In the genomic region with DNA sequence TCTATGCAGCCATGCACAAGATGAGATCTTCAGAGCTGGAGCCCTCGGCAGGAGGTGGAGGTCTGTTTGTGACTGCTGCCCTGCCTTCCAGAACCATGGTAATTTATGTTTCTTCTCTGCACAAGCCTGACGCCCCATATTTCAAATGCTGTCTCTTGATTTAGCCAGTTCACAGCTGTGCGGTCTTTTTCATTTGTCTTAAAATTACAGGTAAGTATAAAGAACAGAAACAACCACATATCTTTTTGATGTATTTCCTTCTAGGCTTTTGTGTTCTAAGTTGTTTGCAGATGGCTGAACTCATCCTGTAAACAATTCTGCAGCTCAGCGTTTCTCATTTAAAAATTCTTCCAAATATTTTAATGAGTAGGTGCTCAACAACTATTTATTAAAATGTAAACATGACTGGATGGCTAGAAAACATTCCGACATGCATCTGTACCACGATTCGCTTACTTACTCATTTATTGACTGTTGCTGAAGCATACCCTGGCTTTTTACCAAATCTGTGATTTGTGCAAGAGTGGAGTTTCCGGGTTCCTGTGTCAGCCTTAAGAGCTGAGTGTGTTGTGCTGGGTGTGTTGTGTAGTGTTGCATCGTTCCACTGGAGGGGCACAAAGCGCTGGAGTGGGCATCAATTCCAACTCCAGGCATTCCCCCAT, we compare ENCODE assay signal across 9 cellular contexts. TPM values are rescaled to one million over a fixed set of nuclear protein-coding genes. Genes with fewer than 3 reads are reported as not detected.
DNase-seq lines count a peak whose midpoint lies in the region; ATAC-seq and TF ChIP-seq lines count a peak whose summit lies in the region.
"Had no signal": no experiment of that assay in that cellular context is flagged by ENCODE, and none has a peak within 500 bp of the region (broad histone marks: within the 10 kb centered on the region; RNA-seq: fewer than 3 reads in every experiment).

No MANE protein-coding gene starts in this region.

- H3K9me3 ChIP-seq in transverse colon = no peaks in the 10 kb centered on the region

- TF ChIP-seq CTCF in transverse colon (IDR thresholded peaks at IDR 0.05) = no peak

- in situ Hi-C loops in transverse colon (cut with MboI; ENCODE audit: low pct_ligation_motif_present in 1 of 4, low pct_unique_long_range_greater_than_20kb in 1 of 4, low sequenced_read_pairs in 3 of 4) = no loop called here

- TF ChIP-seq EP300 in transverse colon (IDR thresholded peaks at IDR 0.05; ENCODE audit: low read depth) = no peak

- intact Hi-C loops in transverse colon (cut with DNase I; ENCODE audit: low total_unique reads) = no loop called here

- peak; percentile 41 for DNase-seq in stimulated activated CD4-positive, alpha-beta T cell treated with anti-CD3 and anti-CD28 coated beads, Interleukin-15, amount 100 ng/mL, for 24 hours
- DNase-seq in stimulated activated CD4-positive, alpha-beta T cell treated with anti-CD3 and anti-CD28 coated beads, Interleukin-12 subunit alpha, Interleukin-12 subunit beta, amount 100 ng/mL, for 4 hours = no peak
- DNase-seq in T-helper 22 cell (ENCODE audit: low read depth) (peak; percentile 30), transverse colon (no peak), GDM1 (lab: John Stamatoyannopoulos, UW) (no peak)
- DNase-seq: amygdala had no signal

- no peak overlapping the region for H3K4me3 ChIP-seq in transverse colon

- no peak for TF ChIP-seq POLR2A in transverse colon (IDR thresholded peaks at IDR 0.05)

- H3K27me3 ChIP-seq in transverse colon = no peaks in the 10 kb centered on the region

- ATAC-seq in esophagus mucosa = peak; percentile 72
- no peak for ATAC-seq in GM18907 (IDR thresholded peaks at IDR 0.05; ENCODE audit: unreplicated experiment)
- no peak for ATAC-seq in GM21786 (IDR thresholded peaks at IDR 0.05; ENCODE audit: unreplicated experiment)

- peak overlapping the region in 3 of 4 donors; percentile 29 to 40 (median 39) for H3K27ac ChIP-seq in transverse colon

- H3K4me1 ChIP-seq in transverse colon = peaks cover 0 to 41% (median 8%) of the 10 kb centered on the region in 4 donors

- no peaks in the 10 kb centered on the region for H3K36me3 ChIP-seq in transverse colon

- WGBS in transverse colon (ENCODE audit: low coverage in 1 of 2), 2 donors = 40 to 51% methylated on average over 7 to 10 of the region's 10 CpGs

RNA-seq across cellular contexts. Expression of a gene that starts 58.9 kb away (rescaled TPM):
- 10.0 TPM for total RNA-seq in esophagus mucosa
- total RNA-seq in transverse colon = 10 to 100 TPM in 3 of 4 donors, 1 to 10 TPM in 1; 2.6 to 14.9 (median 12.4) TPM

Comparison
In these comparisons a context has a peak if more than half of its experiments do, and no peak if none do; other contexts are left out.
1. DNase-seq: peak in stimulated activated CD4-positive, alpha-beta T cell treated with anti-CD3 and anti-CD28 coated beads, Interleukin-15, amount 100 ng/mL, for 24 hours (single experiment) and T-helper 22 cell (single experiment); none in stimulated activated CD4-positive, alpha-beta T cell treated with anti-CD3 and anti-CD28 coated beads, Interleukin-12 subunit alpha, Interleukin-12 subunit beta, amount 100 ng/mL, for 4 hours (single experiment), transverse colon (single experiment) and GDM1 (single experiment).